In genomic region chr2:168346725-168347477, GRCh38 we compare ENCODE assay signal across 8 cellular contexts.
DNase-seq lines count a peak whose midpoint lies in the region; ATAC-seq and TF ChIP-seq lines count a peak whose summit lies in the region.

No MANE protein-coding gene starts in this region.

- WGBS in liver = 18% methylated on average over 13 of the region's 13 CpGs

- H3K9ac ChIP-seq in liver (ENCODE audit: low read depth in 1 of 2, low read length in 2 of 2) = no peak overlapping the region

- no peak overlapping the region for H3K27ac ChIP-seq in liver (ENCODE audit: low read depth in 1 of 2, low read length in 2 of 2)

- ATAC-seq in Right ventricle myocardium inferior (peak; percentile 82), HG03039 (IDR thresholded peaks at IDR 0.05; ENCODE audit: unreplicated experiment) (peak; percentile 72)
- ATAC-seq in activated CD4-positive, alpha-beta T cell treated with anti-CD3 and anti-CD28 coated beads for 36 hours = peak; percentile 85

- DNase-seq in Right ventricle myocardium inferior (ENCODE audit: missing footprints) (peak; percentile 64), cardiac septum (ENCODE audit: low spot score) (no peak), NCI-H2196 (lab: John Stamatoyannopoulos, UW; ENCODE audit: unreplicated experiment) (peak; percentile 77), dedifferentiated amniotic fluid mesenchymal stem cell (ENCODE audit: extremely low spot score) (peak; percentile 75)
- peak; percentile 80 for DNase-seq in activated CD4-positive, alpha-beta T cell treated with anti-CD3 and anti-CD28 coated beads for 36 hours
- DNase-seq in stimulated activated CD4-positive, alpha-beta T cell treated with anti-CD3 and anti-CD28 coated beads, Interleukin-4, amount 100 ng/mL, for 1 hour = peak; percentile 56

- POLR2A ChIA-PET in activated CD4-positive, alpha-beta T cell treated with anti-CD3 and anti-CD28 coated beads for 36 hours (lab: Charles Lee) = no interaction called here

- intact Hi-C loops in Right ventricle myocardium inferior (cut with DNase I) (loop anchor here (1.0 to 5.0 kb wide), 6 partner anchors 180 to 573 kb away; no protein-coding TSS in a partner anchor), cardiac septum (cut with DNase I) (loop anchor here (1.0 to 5.0 kb wide), 3 partner anchors 350 to 574 kb away; no protein-coding TSS in a partner anchor)
- intact Hi-C loops in activated CD4-positive, alpha-beta T cell treated with anti-CD3 and anti-CD28 coated beads for 36 hours (cut with DNase I, micrococcal nuclease) = loop anchor here (1.0 to 5.0 kb wide), 8 partner anchors 145 to 573 kb away; no protein-coding TSS in a partner anchor

- H3K36me3 ChIP-seq in liver (ENCODE audit: control insufficient read depth in 4 of 4, insufficient read depth in 3 of 4, low read depth in 1 of 4, low read length in 3 of 4) = no peaks in the 10 kb centered on the region

- H3K27ac Mint-ChIP-seq in activated CD4-positive, alpha-beta T cell treated with anti-CD3 and anti-CD28 coated beads for 36 hours = peak overlapping the region; percentile 20

- no peaks in the 10 kb centered on the region for H3K9me3 ChIP-seq in liver (ENCODE audit: control insufficient read depth in 4 of 4, low read length in 3 of 4)

- no peaks in the 10 kb centered on the region for H3K36me3 Mint-ChIP-seq in activated CD4-positive, alpha-beta T cell treated with anti-CD3 and anti-CD28 coated beads for 36 hours (ENCODE audit: low read depth)

- CTCF ChIA-PET in activated CD4-positive, alpha-beta T cell treated with anti-CD3 and anti-CD28 coated beads for 36 hours (lab: Charles Lee) = interaction anchor here (0.6 to 3.8 kb wide), 52 partner anchors 8 to 1867 kb away, joined by 3 to 24 read pairs (median 3); no protein-coding TSS in a partner anchor

- H3K4me1 Mint-ChIP-seq in activated CD4-positive, alpha-beta T cell treated with anti-CD3 and anti-CD28 coated beads for 36 hours = peaks cover 5% of the 10 kb centered on the region

- H3K27me3 Mint-ChIP-seq in activated CD4-positive, alpha-beta T cell treated with anti-CD3 and anti-CD28 coated beads for 36 hours = no peaks in the 10 kb centered on the region

- TF ChIP-seq CTCF in liver (IDR thresholded peaks at IDR 0.05; ENCODE audit: low read depth, low read length, missing input control) = peak; percentile 91

- H3K27me3 ChIP-seq in liver (ENCODE audit: control insufficient read depth in 4 of 4, insufficient read depth in 4 of 4, low read length in 3 of 4) = no peaks in the 10 kb centered on the region

- TF ChIP-seq RAD21 in liver (IDR thresholded peaks at IDR 0.05) = peak; percentile 97 to 98

- H3K9me3 Mint-ChIP-seq in activated CD4-positive, alpha-beta T cell treated with anti-CD3 and anti-CD28 coated beads for 36 hours (ENCODE audit: low read depth) = no peaks in the 10 kb centered on the region

- peaks cover 0 to 4% (median 0%) of the 10 kb centered on the region in 4 donors for H3K4me1 ChIP-seq in liver (ENCODE audit: control insufficient read depth in 4 of 4, insufficient read depth in 4 of 4, low read length in 3 of 4)

- peak overlapping the region; percentile 63 to 74 (median 69) for H3K4me3 ChIP-seq in liver (ENCODE audit: low read depth in 1 of 3, low read length in 3 of 3)

- peak overlapping the region; percentile 67 for H3K4me3 Mint-ChIP-seq in activated CD4-positive, alpha-beta T cell treated with anti-CD3 and anti-CD28 coated beads for 36 hours

TF ChIP-seq in liver, 16 proteins besides CTCF, POLR2A, EP300 and RAD21:
- TF ChIP-seq FOXA1 (IDR thresholded peaks at IDR 0.05) = no peak
- no peak for TF ChIP-seq FOXA2 (IDR thresholded peaks at IDR 0.05)
